13 cellular contexts compared by ENCODE assay signal in genomic region chr18:7144921-7145320, GRCh38. TPM values are rescaled to one million over a fixed set of nuclear protein-coding genes. Genes with fewer than 3 reads are reported as not detected.
"Had no signal": no experiment of that assay in that cellular context is flagged by ENCODE, and none has a peak within 500 bp of the region (broad histone marks: within the 10 kb centered on the region; RNA-seq: fewer than 3 reads in every experiment).

No MANE protein-coding gene starts in this region.

RNA-seq across cellular contexts. Expression of gene LAMA1, which starts 27.3 kb away (rescaled TPM):
- total RNA-seq: activated B cell treated with CpG ODN at 0.5 μM for 24 hours; activated CD4-positive, alpha-beta memory T cell treated with anti-CD3 and anti-CD28 coated beads for 36 hours; activated CD4-positive, alpha-beta memory T cell treated with anti-CD3 and anti-CD28 coated beads, Interleukin-2, amount 10 ng/mL, durations not matched to agents 7 days and 5 days; activated CD4-positive, alpha-beta T cell treated with anti-CD3 and anti-CD28 coated beads for 36 hours; activated CD4-positive, alpha-beta T cell treated with anti-CD3 and anti-CD28 coated beads, Interleukin-2, amount 10 ng/mL, durations not matched to agents 24 days and 14 days; activated CD4-positive, alpha-beta T cell treated with anti-CD3 and anti-CD28 coated beads, Interleukin-2, amount 10 ng/mL, durations not matched to agents 7 days and 5 days; activated CD8-positive, alpha-beta memory T cell treated with anti-CD3 and anti-CD28 coated beads for 36 hours; activated CD8-positive, alpha-beta memory T cell treated with anti-CD3 and anti-CD28 coated beads, Interleukin-2, amount 10 ng/mL, durations not matched to agents 7 days and 5 days; activated CD8-positive, alpha-beta T cell treated with anti-CD3 and anti-CD28 coated beads for 36 hours; activated CD8-positive, alpha-beta T cell treated with anti-CD3 and anti-CD28 coated beads, Interleukin-2, amount 10 ng/mL, durations not matched to agents 7 days and 5 days; T-helper 1 cell treated with Interleukin-12 subunit alpha and Interleukin-12 subunit beta and Interleukin-4 antibody, amounts not matched to agents 30 ng/mL and 1 ng/mL, for 36 hours; T-helper 17 cell; T-helper 2 cell treated with Interferon-gamma antibody and Interleukin-4, amounts not matched to agents 100 ng/mL and 5 ng/mL, for 36 hours had no signal
